8 cellular contexts compared by ENCODE assay signal in genomic region chr3:49377483-49377882, GRCh38.
DNase-seq lines count a peak whose midpoint lies in the region; ATAC-seq, FAIRE-seq and TF ChIP-seq lines count a peak whose summit lies in the region.

No MANE protein-coding gene starts in this region.

- peak; percentile 41 for FAIRE-seq in H54 (lab: Jason Lieb, UNC)

- no peak for ATAC-seq in HG03565 (IDR thresholded peaks at IDR 0.05; ENCODE audit: unreplicated experiment)

- TF ChIP-seq POLR2A in H54 (IDR thresholded peaks at IDR 0.05; ENCODE audit: low read depth, low read length) = no peak

- DNase-seq in H54 (ENCODE audit: insufficient read length, low spot score) = no peak
- peak; percentile 8 to 22 for DNase-seq in activated CD4-positive, alpha-beta T cell treated with anti-CD3 and anti-CD28 coated beads for 24 hours (ENCODE audit: low read depth in 2 of 2)
- DNase-seq in effector CD4-positive, alpha-beta T cell = peak; percentile 12
- peak; percentile 16 to 54 (median 29) for DNase-seq in stimulated activated CD4-positive, alpha-beta T cell treated with anti-CD3 and anti-CD28 coated beads, TNF-alpha, amount 100 ng/mL, for 24 hours (ENCODE audit: low read depth in 3 of 3)
- no peak for DNase-seq in superior temporal gyrus (ENCODE audit: extremely low spot score)
- DNase-seq in midbrain (lab: John Stamatoyannopoulos, UW) = no peak
- no peak for DNase-seq in NCI-H524 (lab: John Stamatoyannopoulos, UW)

Comparison
In these comparisons a context has a peak if more than half of its experiments do, and no peak if none do; other contexts are left out.
1. DNase-seq: peak in activated CD4-positive, alpha-beta T cell treated with anti-CD3 and anti-CD28 coated beads for 24 hours (2 of 2), effector CD4-positive, alpha-beta T cell (single experiment) and stimulated activated CD4-positive, alpha-beta T cell treated with anti-CD3 and anti-CD28 coated beads, TNF-alpha, amount 100 ng/mL, for 24 hours (3 of 3); none in H54 (single experiment), superior temporal gyrus (single experiment), midbrain (single experiment) and NCI-H524 (0 of 2).